Comparison of ENCODE assay signal across 8 cellular contexts in genomic region chr4:75723117-75723801, GRCh38. TPM values are rescaled to one million over a fixed set of nuclear protein-coding genes. Genes with fewer than 3 reads are reported as not detected.
DNase-seq lines count a peak whose midpoint lies in the region; TF ChIP-seq lines count a peak whose summit lies in the region.

No MANE protein-coding gene starts in this region.

- H3K4me1 ChIP-seq in CD8-positive, alpha-beta memory T cell (ENCODE audit: insufficient read depth, low read length) = peaks cover 37% of the 10 kb centered on the region
- H3K4me1 ChIP-seq in Karpas-422 (ENCODE audit: low read length) (peaks cover 48% of the 10 kb centered on the region), ascending aorta (peaks cover 3 to 21% of the 10 kb centered on the region in 2 donors), subcutaneous abdominal adipose tissue (ENCODE audit: control insufficient read depth in 5 of 5, insufficient read depth in 5 of 5, low read length in 5 of 5) (peaks cover 0 to 36% (median 33%) of the 10 kb centered on the region in 5 donors)

- H2AFZ ChIP-seq in Karpas-422 (ENCODE audit: low read length) = 0 out of 2 replicates have a peak overlapping the region, but pooled peaks have one; percentile 73

- peaks cover 0 to 4% of the 10 kb centered on the region in 2 donors for H3K27me3 Mint-ChIP-seq in CD8-positive, alpha-beta memory T cell

- peaks cover 37% of the 10 kb centered on the region for H3K79me2 ChIP-seq in Karpas-422 (ENCODE audit: low read length)

- peak overlapping the region; percentile 93 to 100 (median 98) for H3K4me3 Mint-ChIP-seq in CD8-positive, alpha-beta memory T cell

- H3K27ac Mint-ChIP-seq in CD8-positive, alpha-beta memory T cell = peak overlapping the region; percentile 92 to 100 (median 98)

- H3K4me2 ChIP-seq in Karpas-422 (ENCODE audit: low read depth, low read length, poor library complexity, severe bottlenecking) = peak overlapping the region; percentile 78

- H3K36me3 ChIP-seq in CD8-positive, alpha-beta memory T cell (ENCODE audit: insufficient read depth, low read length) = no peaks in the 10 kb centered on the region
- H3K36me3 ChIP-seq in Karpas-422 (ENCODE audit: insufficient read depth, low read length) (no peaks in the 10 kb centered on the region), ascending aorta (no peaks in the 10 kb centered on the region), subcutaneous abdominal adipose tissue (ENCODE audit: control insufficient read depth in 5 of 5, insufficient read depth in 5 of 5, low read length in 5 of 5) (peaks cover 0 to 3% (median 0%) of the 10 kb centered on the region in 5 donors)

- no peaks in the 10 kb centered on the region for H3K9me3 ChIP-seq in CD8-positive, alpha-beta memory T cell (ENCODE audit: low read length)
- H3K9me3 ChIP-seq in Karpas-422 (ENCODE audit: low read length) = no peaks in the 10 kb centered on the region
- no peaks in the 10 kb centered on the region for H3K9me3 ChIP-seq in ascending aorta
- no peaks in the 10 kb centered on the region for H3K9me3 ChIP-seq in subcutaneous abdominal adipose tissue (ENCODE audit: control insufficient read depth in 5 of 5, low read length in 5 of 5)

- CTCF ChIA-PET in CD8-positive, alpha-beta memory T cell (lab: Charles Lee) = interaction anchor here (0.8 to 2.9 kb wide), 25 partner anchors 8 to 1372 kb away, joined by 3 to 50 read pairs (median 5); partner anchors contain the start of genes G3BP2, RCHY1 and THAP6

- peaks cover 0 to 2% (median 0%) of the 10 kb centered on the region in 5 donors for H3K9me3 Mint-ChIP-seq in CD8-positive, alpha-beta memory T cell

- no peaks in the 10 kb centered on the region for H3K27me3 ChIP-seq in CD8-positive, alpha-beta memory T cell (ENCODE audit: insufficient read depth, low read length, poor library complexity, severe bottlenecking)
- no peaks in the 10 kb centered on the region for H3K27me3 ChIP-seq in Karpas-422 (ENCODE audit: low read length)
- no peaks in the 10 kb centered on the region for H3K27me3 ChIP-seq in ascending aorta
- H3K27me3 ChIP-seq in subcutaneous abdominal adipose tissue (ENCODE audit: control insufficient read depth in 5 of 5, insufficient read depth in 4 of 5, low read length in 5 of 5) = no peaks in the 10 kb centered on the region

- no peaks in the 10 kb centered on the region for H3K9me2 ChIP-seq in Karpas-422 (replicated peaks; ENCODE audit: insufficient read depth, low read length)

- H4K20me1 ChIP-seq in Karpas-422 (ENCODE audit: insufficient read depth, low read depth, low read length) = 0 out of 2 replicates have a peak, but pooled peaks cover 3% of the 10 kb centered on the region

- no peak for TF ChIP-seq CTCF in ascending aorta (IDR thresholded peaks at IDR 0.05)

- H3K36me3 Mint-ChIP-seq in CD8-positive, alpha-beta memory T cell = peaks cover 0 to 19% (median 0%) of the 10 kb centered on the region in 3 donors

- intact Hi-C loops in ascending aorta (cut with DNase I) = loop anchor here (5.0 to 10.0 kb wide), 3 partner anchors 124 to 1354 kb away; partner anchors contain the start of genes CCNI and PARM1

- H3K27ac ChIP-seq in CD8-positive, alpha-beta memory T cell (ENCODE audit: low read depth, low read length) = peak overlapping the region; percentile 94
- H3K27ac ChIP-seq in Karpas-422 (ENCODE audit: low read length) (no peak overlapping the region), ascending aorta (peak overlapping the region; percentile 97), subcutaneous abdominal adipose tissue (ENCODE audit: low read depth, low read length) (peak overlapping the region; percentile 97)

- DNase-seq in CD8-positive, alpha-beta memory T cell = no peak
- DNase-seq in Karpas-422 (no peak), ascending aorta (ENCODE audit: low spot score in 2 of 2) (no peak), kidney tubule cell (ENCODE audit: low spot score) (peak; percentile 67), activated gamma-delta T cell (lab: John Stamatoyannopoulos, UW) (no peak), KG1 (lab: John Stamatoyannopoulos, UW) (no peak)
- no peak for DNase-seq in activated CD4-positive, alpha-beta T cell treated with anti-CD3 and anti-CD28 coated beads for 48 hours

- H3K4me3 ChIP-seq in CD8-positive, alpha-beta memory T cell (ENCODE audit: low read length) = peak overlapping the region; percentile 69
- peak overlapping the region; percentile 66 for H3K4me3 ChIP-seq in Karpas-422 (ENCODE audit: low read length)
- H3K4me3 ChIP-seq in ascending aorta = peak overlapping the region; percentile 78 to 84
- H3K4me3 ChIP-seq in subcutaneous abdominal adipose tissue (ENCODE audit: low read depth in 1 of 5, low read length in 5 of 5) = peak overlapping the region; percentile 61 to 99 (median 96)

- H3K4me1 Mint-ChIP-seq in CD8-positive, alpha-beta memory T cell = peaks cover 45 to 60% (median 54%) of the 10 kb centered on the region in 3 donors

- POLR2A ChIA-PET in CD8-positive, alpha-beta memory T cell (lab: Charles Lee) = interaction anchor here (0.5 to 4.8 kb wide), 8 partner anchors 36 to 217 kb away, joined by 4 to 54 read pairs (median 8); partner anchors contain the start of genes CDKL2, G3BP2, NAAA and RCHY1

- H3K9ac ChIP-seq in Karpas-422 (ENCODE audit: low read length) (peak overlapping the region; percentile 65), subcutaneous abdominal adipose tissue (ENCODE audit: low read length in 5 of 5) (peak overlapping the region in 4 of 5 donors; percentile 66 to 99 (median 80))

RNA-seq across cellular contexts. Expression of gene USO1, which starts 1.1 kb away (rescaled TPM):
- 10 to 100 TPM; 39.9 to 41.5 TPM for total RNA-seq in CD8-positive, alpha-beta memory T cell
- polyA plus RNA-seq in CD8-positive, alpha-beta memory T cell = 33.5 TPM
- 20.2 and 26.2 TPM in 2 replicates for total RNA-seq in Karpas-422 (2014; rRNA removed; shearing (Covaris generic); ENCODE audit: low replicate concordance)
- 25.5 TPM for total RNA-seq in ascending aorta

RNA-seq across cellular contexts. Expression of gene G3BP2, which starts 50.0 kb away (rescaled TPM):
- total RNA-seq in CD8-positive, alpha-beta memory T cell = 100 to 1,000 TPM; 189 to 195 TPM
- polyA plus RNA-seq in CD8-positive, alpha-beta memory T cell = 115 TPM
- 50.5 and 81.0 TPM in 2 replicates for total RNA-seq in Karpas-422 (2014; rRNA removed; shearing (Covaris generic); ENCODE audit: low replicate concordance)
- total RNA-seq in ascending aorta = 88.9 TPM
